Comparison of ENCODE assay signal across 1 cellular context in genomic region chr1:223838125-223838854, GRCh38.
TF ChIP-seq lines count a peak whose summit lies in the region.

No MANE protein-coding gene starts in this region.

TF ChIP-seq in SK-N-SH treated with all-trans-retinoic acid at 6 μM for 48 hours, 23 proteins besides CTCF, POLR2A, EP300 and RAD21 (continued from another document):
- TF ChIP-seq POU6F1 (CRISPR knock-in tag; IDR thresholded peaks at IDR 0.05; ENCODE audit: borderline replicate concordance, low read depth), result no peak
TF ChIP-seq in SK-N-SH treated with all-trans-retinoic acid at 6 μM for 48 hours: peak in this region for 0.
